ENCODE assay signal across 8 cellular contexts in genomic region chr12:99810718-99811593, GRCh38.
DNase-seq lines count a peak whose midpoint lies in the region; ATAC-seq, FAIRE-seq and TF ChIP-seq lines count a peak whose summit lies in the region.

No MANE protein-coding gene starts in this region.

- no peaks in the 10 kb centered on the region for H3K9me1 ChIP-seq in IMR-90 (ENCODE audit: insufficient read depth, low read length)

- H3K4me1 Mint-ChIP-seq in activated naive CD4-positive, alpha-beta T cell treated with anti-CD3 and anti-CD28 coated beads, Interleukin-2, amount 10 ng/mL, durations not matched to agents 7 days and 5 days, result no peaks in the 10 kb centered on the region

- no peaks in the 10 kb centered on the region for H3K27me3 Mint-ChIP-seq in activated naive CD4-positive, alpha-beta T cell treated with anti-CD3 and anti-CD28 coated beads, Interleukin-2, amount 10 ng/mL, durations not matched to agents 7 days and 5 days

- H3F3A ChIP-seq in OCI-LY1 (ENCODE audit: insufficient read depth, low read length), result no peaks in the 10 kb centered on the region

- H3K79me2 ChIP-seq in OCI-LY1 (ENCODE audit: insufficient read depth, low read length), result no peaks in the 10 kb centered on the region

- no peak overlapping the region for H3K23ac ChIP-seq in IMR-90 (ENCODE audit: low read depth, low read length)

- CTCF ChIA-PET in IMR-90 (lab: Yijun Ruan, JAX), result no interaction called here
- CTCF ChIA-PET in activated naive CD4-positive, alpha-beta T cell treated with anti-CD3 and anti-CD28 coated beads, Interleukin-2, amount 10 ng/mL, durations not matched to agents 7 days and 5 days (lab: Charles Lee), result no interaction called here

- H3K9ac ChIP-seq in IMR-90 (ENCODE audit: low read depth, low read length), result no peak overlapping the region
- H3K9ac ChIP-seq in OCI-LY1 (ENCODE audit: low read length), result no peak overlapping the region

- H3K56ac ChIP-seq in IMR-90 (ENCODE audit: extremely low read depth, insufficient read depth, low read length), result no peak overlapping the region

- no peaks in the 10 kb centered on the region for H3K36me3 ChIP-seq in IMR-90 (ENCODE audit: control insufficient read depth, insufficient read depth, low read length)
- no peaks in the 10 kb centered on the region for H3K36me3 ChIP-seq in OCI-LY1 (ENCODE audit: insufficient read depth, low read length)
- peaks cover 0 to 6% (median 0%) of the 10 kb centered on the region in 4 donors for H3K36me3 ChIP-seq in esophagus muscularis mucosa
- no peaks in the 10 kb centered on the region for H3K36me3 ChIP-seq in small intestine (ENCODE audit: control insufficient read depth in 2 of 2, insufficient read depth in 2 of 2, low read length in 2 of 2)

- no peak overlapping the region for H2BK120ac ChIP-seq in IMR-90 (ENCODE audit: low read depth, low read length)

- in situ Hi-C loops in IMR-90 (cut with MboI; ENCODE audit: low sequenced_read_pairs), result no loop called here

- no peak overlapping the region for H3K4me3 Mint-ChIP-seq in activated naive CD4-positive, alpha-beta T cell treated with anti-CD3 and anti-CD28 coated beads, Interleukin-2, amount 10 ng/mL, durations not matched to agents 7 days and 5 days

- H3K4me3 ChIP-seq in AG09309 (ENCODE audit: control insufficient read depth, low read depth, low read length) (no peak overlapping the region), IMR-90 (ENCODE audit: insufficient read depth, low read depth, low read length) (no peak overlapping the region), OCI-LY1 (ENCODE audit: low read depth, low read length, poor library complexity, severe bottlenecking) (no peak overlapping the region), esophagus muscularis mucosa (no peak overlapping the region), small intestine (ENCODE audit: low read depth in 1 of 2, low read length in 2 of 2) (no peak overlapping the region)

- no peak overlapping the region for H2BK20ac ChIP-seq in IMR-90 (ENCODE audit: low read depth, low read length)

- no peak overlapping the region for H4K5ac ChIP-seq in IMR-90 (ENCODE audit: low read depth, low read length)

- no peak overlapping the region for H3K27ac Mint-ChIP-seq in activated naive CD4-positive, alpha-beta T cell treated with anti-CD3 and anti-CD28 coated beads, Interleukin-2, amount 10 ng/mL, durations not matched to agents 7 days and 5 days

- no peaks in the 10 kb centered on the region for H3K79me1 ChIP-seq in IMR-90 (ENCODE audit: low read depth in 1 of 2, low read length in 2 of 2)

- no peaks in the 10 kb centered on the region for H4K20me1 ChIP-seq in IMR-90 (ENCODE audit: insufficient read depth, low read length)
- H4K20me1 ChIP-seq in OCI-LY1 (ENCODE audit: insufficient read depth, low read length), result no peaks in the 10 kb centered on the region

- no peak overlapping the region for H3K14ac ChIP-seq in IMR-90 (replicated peaks; ENCODE audit: low read depth, low read length)

- intact Hi-C loops in IMR-90 (cut with micrococcal nuclease), result loop anchor here (2.0 to 10.0 kb wide), 3 partner anchors 244 to 744 kb away; partner anchors contain the start of gene ACTR6
- intact Hi-C loops in esophagus muscularis mucosa (cut with DNase I), result loop anchor here (5.0 kb wide), 1 partner anchor 171 kb away; the partner anchor contains the start of gene ANKS1B

- H2BK15ac ChIP-seq in IMR-90 (ENCODE audit: low read depth, low read length), result no peak overlapping the region

- no peak for TF ChIP-seq POLR2A in IMR-90 (IDR thresholded peaks at IDR 0.05; ENCODE audit: low read depth, low read length)
- no peak for TF ChIP-seq POLR2A in esophagus muscularis mucosa (IDR thresholded peaks at IDR 0.05; ENCODE audit: low read depth)

- TF ChIP-seq EP300 in esophagus muscularis mucosa (IDR thresholded peaks at IDR 0.05), result no peak

- no peak overlapping the region for H2BK5ac ChIP-seq in IMR-90 (ENCODE audit: low read depth, low read length, poor library complexity, severe bottlenecking)

- FAIRE-seq in small intestine (lab: Jason Lieb, UNC), result peak; percentile 41

- H2AFZ ChIP-seq in IMR-90 (replicated peaks; ENCODE audit: low read length, poor library complexity), result no peak overlapping the region
- H2AFZ ChIP-seq in OCI-LY1 (ENCODE audit: low read length), result no peak overlapping the region

- H3K4me1 ChIP-seq in IMR-90 (ENCODE audit: control insufficient read depth, insufficient read depth, low read length) (no peaks in the 10 kb centered on the region), OCI-LY1 (ENCODE audit: insufficient read depth, low read length, severe bottlenecking) (no peaks in the 10 kb centered on the region), esophagus muscularis mucosa (peaks cover 0 to 5% (median 2%) of the 10 kb centered on the region in 4 donors), small intestine (ENCODE audit: control insufficient read depth in 2 of 2, insufficient read depth in 1 of 2, low read depth in 1 of 2, low read length in 1 of 2) (no peaks in the 10 kb centered on the region)

- dilution Hi-C loops in IMR-90 (cut with HindIII; ENCODE audit: low sequenced_read_pairs, unreplicated experiment), result no loop called here

- H2AK9ac ChIP-seq in IMR-90 (replicated peaks; ENCODE audit: low read depth, low read length, poor library complexity), result no peak overlapping the region

- POLR2A ChIA-PET in IMR-90 (lab: Charles Lee; ENCODE audit: unreplicated experiment), result interaction anchor here (0.6 kb wide), 1 partner anchor 456 kb away, joined by 6 read pairs; the partner anchor contains the start of gene SCYL2

- H3K4me2 ChIP-seq in IMR-90 (ENCODE audit: low read depth, low read length), result no peak overlapping the region
- no peak overlapping the region for H3K4me2 ChIP-seq in OCI-LY1 (ENCODE audit: low read length)

- no peak overlapping the region for H3K27ac ChIP-seq in IMR-90 (ENCODE audit: insufficient read depth, low read length)
- H3K27ac ChIP-seq in OCI-LY1 (ENCODE audit: low read depth, low read length, poor library complexity, severe bottlenecking), result no peak overlapping the region
- no peak overlapping the region for H3K27ac ChIP-seq in esophagus muscularis mucosa (replicated peaks in 1 of 4)
- H3K27ac ChIP-seq in small intestine (ENCODE audit: low read depth in 1 of 2, low read length in 1 of 2), result no peak overlapping the region

- TF ChIP-seq RAD21 in IMR-90 (IDR thresholded peaks at IDR 0.05; ENCODE audit: low read length), result peak; percentile 33; the same call in 1 of the 2 replicates

- no peak overlapping the region for H4K8ac ChIP-seq in IMR-90 (ENCODE audit: low read depth in 2 of 2, low read length in 2 of 2)

- no peaks in the 10 kb centered on the region for H3K9me2 ChIP-seq in OCI-LY1 (ENCODE audit: low read depth, low read length)

- no peaks in the 10 kb centered on the region for H3K9me3 ChIP-seq in IMR-90 (ENCODE audit: control insufficient read depth, insufficient read depth, low read length)
- H3K9me3 ChIP-seq in OCI-LY1 (ENCODE audit: low read length), result no peaks in the 10 kb centered on the region
- H3K9me3 ChIP-seq in esophagus muscularis mucosa, result no peaks in the 10 kb centered on the region
- H3K9me3 ChIP-seq in small intestine (ENCODE audit: control insufficient read depth, low read depth), result no peaks in the 10 kb centered on the region

- H2AK5ac ChIP-seq in IMR-90 (ENCODE audit: low read depth, low read length), result no peak overlapping the region

- no TSS peak for BruUV-seq in IMR-90 (replicated peaks; lab: Mats Ljungman, UMichigan)

- no peaks in the 10 kb centered on the region for H3K36me3 Mint-ChIP-seq in activated naive CD4-positive, alpha-beta T cell treated with anti-CD3 and anti-CD28 coated beads, Interleukin-2, amount 10 ng/mL, durations not matched to agents 7 days and 5 days

- H3K9me3 Mint-ChIP-seq in activated naive CD4-positive, alpha-beta T cell treated with anti-CD3 and anti-CD28 coated beads, Interleukin-2, amount 10 ng/mL, durations not matched to agents 7 days and 5 days, result no peaks in the 10 kb centered on the region

- H3K18ac ChIP-seq in IMR-90 (ENCODE audit: low read depth, low read length), result no peak overlapping the region

- ATAC-seq in IMR-90 (ENCODE audit: low read depth), result no peak
- ATAC-seq in activated CD4-positive, CD25-positive, alpha-beta regulatory T cell treated with anti-CD3 and anti-CD28 coated beads, Interleukin-2, amount 50 U/mL, for 24 hours, result no peak

- TF ChIP-seq CTCF in AG09309 (IDR thresholded peaks at IDR 0.05; ENCODE audit: control insufficient read depth, insufficient read depth, low read depth, low read length, missing control alignments), result peak; percentile 37
- TF ChIP-seq CTCF in IMR-90 (conservative IDR thresholded peaks at IDR 0.05; ENCODE audit: low read depth, low read length), result peak; percentile 33
- TF ChIP-seq CTCF in OCI-LY1 (IDR thresholded peaks at IDR 0.05; ENCODE audit: low read length), result peak; percentile 25; the same call in 1 of the 2 replicates
- peak; percentile 49 to 58 (median 56) for TF ChIP-seq CTCF in esophagus muscularis mucosa (IDR thresholded peaks at IDR 0.05)

- H3K27me3 ChIP-seq in IMR-90 (ENCODE audit: control insufficient read depth, insufficient read depth, low read length) (no peaks in the 10 kb centered on the region), OCI-LY1 (ENCODE audit: insufficient read depth, low read length) (no peaks in the 10 kb centered on the region), esophagus muscularis mucosa (no peaks in the 10 kb centered on the region), small intestine (ENCODE audit: control insufficient read depth in 2 of 2, insufficient read depth in 2 of 2, low read length in 2 of 2) (no peaks in the 10 kb centered on the region)

- no peak overlapping the region for H3K4ac ChIP-seq in IMR-90 (ENCODE audit: low read depth, low read length)

- WGBS in IMR-90 (ENCODE audit: extremely low coverage in 2 of 2, insufficient read length in 1 of 2), 2 experiments, result no CpG with 5 or more reads among the region's 2 CpGs
- WGBS in esophagus muscularis mucosa, result 30% methylated on average over 2 of the region's 2 CpGs
- 7 to 23% (median 8%) methylated on average over 2 of the region's 2 CpGs for WGBS in small intestine, 3 donors

- no peak for DNase-seq in AG09309 (ENCODE audit: low read depth)
- DNase-seq in IMR-90, result peak; percentile 18
- no peak for DNase-seq in esophagus muscularis mucosa (ENCODE audit: extremely low spot score)
- DNase-seq in small intestine, result peak; percentile 49
- DNase-seq in activated naive CD4-positive, alpha-beta T cell treated with anti-CD3 and anti-CD28 coated beads, Interleukin-2, amount 10 ng/mL, durations not matched to agents 7 days and 5 days, result no peak
- no peak for DNase-seq in activated naive CD4-positive, alpha-beta T cell treated with anti-CD3 and anti-CD28 coated beads, Interleukin-2, amount 50 U/mL, for 16 hours

- no peak overlapping the region for H4K91ac ChIP-seq in IMR-90 (ENCODE audit: insufficient read depth, low read depth, low read length)

TF ChIP-seq in IMR-90, 13 proteins besides CTCF, POLR2A, EP300 and RAD21 (continues in another document):
- peak; percentile 37; the same call in 1 of the 2 replicates for TF ChIP-seq SMC3 (IDR thresholded peaks at IDR 0.05; ENCODE audit: low read depth, low read length)

Comparison
In these comparisons a context has a peak if more than half of its experiments do, and no peak if none do; other contexts are left out.
1. DNase-seq: peak in IMR-90 (single experiment) and small intestine (single experiment); none in AG09309 (single experiment), esophagus muscularis mucosa (single experiment), activated naive CD4-positive, alpha-beta T cell treated with anti-CD3 and anti-CD28 coated beads, Interleukin-2, amount 10 ng/mL, durations not matched to agents 7 days and 5 days (single experiment) and activated naive CD4-positive, alpha-beta T cell treated with anti-CD3 and anti-CD28 coated beads, Interleukin-2, amount 50 U/mL, for 16 hours (single experiment).
2. Peak in every context shown above with its lines, with median percentiles within 50 percentile points of each other: CTCF ChIP-seq.